ENCODE assay signal across 2 cellular contexts in genomic region chr20:51565298-51565697, GRCh38.
A peak's percentile ranks its signal among the peaks of the same experiment; 100 is the strongest.
TF ChIP-seq lines count a peak whose summit lies in the region.

No MANE protein-coding gene starts in this region.

TF ChIP-seq in A549, 52 proteins besides CTCF, POLR2A, EP300 and RAD21:
- no peak for TF ChIP-seq JUNB (IDR thresholded peaks at IDR 0.05)
- no peak for TF ChIP-seq FOSL2 (IDR thresholded peaks at IDR 0.05)
- TF ChIP-seq FOSL2 (CRISPR knock-in tag; IDR thresholded peaks at IDR 0.05) = no peak
- TF ChIP-seq HDAC2 (IDR thresholded peaks at IDR 0.05) = 0 out of 2 replicates have a peak, but pooled peaks have one; percentile 48
- no peak for TF ChIP-seq NPAS2 (CRISPR knock-in tag; IDR thresholded peaks at IDR 0.05; ENCODE audit: borderline replicate concordance)
- peak; percentile 90; the same call in 1 of the 2 replicates for TF ChIP-seq KDM1A (IDR thresholded peaks at IDR 0.05; ENCODE audit: low read depth)

TF ChIP-seq in H1, 55 proteins besides CTCF, POLR2A, EP300 and RAD21:
- TF ChIP-seq KDM1A (IDR thresholded peaks at IDR 0.05; ENCODE audit: borderline replicate concordance, low read length) = peak; percentile 74; the same call in 1 of the 2 replicates
- no peak for TF ChIP-seq JUND (IDR thresholded peaks at IDR 0.05; ENCODE audit: low read length)
TF ChIP-seq in H1: peak in this region for 1.
